9 cellular contexts compared by ENCODE assay signal in the genomic region with DNA sequence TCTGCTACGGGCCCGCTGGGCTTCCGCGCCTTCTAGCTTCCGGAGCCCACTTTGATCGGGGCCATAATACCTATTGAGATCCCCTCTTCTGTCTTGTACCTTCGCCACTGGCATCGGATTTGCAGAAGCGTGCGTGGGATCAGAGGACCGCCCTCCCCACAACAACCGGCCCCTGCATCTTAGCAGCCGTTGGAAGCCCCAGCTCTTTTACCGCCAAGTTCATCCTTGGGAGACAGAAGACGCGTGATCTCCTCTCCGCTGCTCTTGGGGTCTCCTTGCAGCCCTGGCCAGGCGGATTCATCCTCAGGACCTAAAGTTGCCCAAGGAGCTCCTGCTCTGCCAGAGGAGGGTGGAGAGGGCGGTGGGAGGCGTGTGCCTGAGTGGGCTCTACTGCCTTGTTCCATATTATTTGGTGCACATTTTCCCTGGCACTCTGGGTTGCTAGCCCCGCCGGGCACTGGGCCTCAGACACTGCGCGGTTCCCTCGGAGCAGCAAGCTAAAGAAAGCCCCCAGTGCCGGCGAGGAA. TPM values are rescaled to one million over a fixed set of nuclear protein-coding genes. Genes with fewer than 3 reads are reported as not detected.
DNase-seq lines count a peak whose midpoint lies in the region; ATAC-seq and TF ChIP-seq lines count a peak whose summit lies in the region.
"Had no signal": no experiment of that assay in that cellular context is flagged by ENCODE, and none has a peak within 500 bp of the region (broad histone marks: within the 10 kb centered on the region; RNA-seq: fewer than 3 reads in every experiment).

No MANE protein-coding gene starts in this region.

- H3K27me3 Mint-ChIP-seq in endodermal cell (ENCODE audit: insufficient read depth) = peaks cover 79% of the 10 kb centered on the region

- peak overlapping the region; percentile 66 for H3K4me3 Mint-ChIP-seq in endodermal cell

- H3K4me1 ChIP-seq in endodermal cell (ENCODE audit: control insufficient read depth, insufficient read depth, low read length) (peaks cover 6% of the 10 kb centered on the region), mucosa of rectum (ENCODE audit: control insufficient read depth in 2 of 2, insufficient read depth in 2 of 2, low read length in 2 of 2) (peaks cover 6 to 9% of the 10 kb centered on the region in 2 donors), vagina (peaks cover 15% of the 10 kb centered on the region)

- H3K27ac Mint-ChIP-seq in endodermal cell = no peak overlapping the region

- no peaks in the 10 kb centered on the region for H3K9me3 ChIP-seq in endodermal cell (ENCODE audit: control insufficient read depth, low read length)
- H3K9me3 ChIP-seq in mucosa of rectum (ENCODE audit: control insufficient read depth in 2 of 2, low read length in 2 of 2) = no peaks in the 10 kb centered on the region
- H3K9me3 ChIP-seq in vagina = no peaks in the 10 kb centered on the region

- H3K27ac ChIP-seq in endodermal cell (ENCODE audit: low read depth, low read length) (no peak overlapping the region), mucosa of rectum (ENCODE audit: low read depth in 2 of 2, low read length in 2 of 2) (no peak overlapping the region), vagina (peak overlapping the region; percentile 49)

- H3K9ac ChIP-seq in endodermal cell (ENCODE audit: extremely low read depth, low read length, poor library complexity, severe bottlenecking) (no peak overlapping the region), mucosa of rectum (ENCODE audit: low read depth in 1 of 2, low read length in 2 of 2) (peak overlapping the region in 1 of 2 donors; percentile 12)

- WGBS in endodermal cell (ENCODE audit: insufficient coverage in 1 of 2, insufficient read length in 1 of 2), 2 experiments = 0 to 1% methylated on average over 7 to 27 of the region's 27 CpGs

- H3K4me3 ChIP-seq in endodermal cell (ENCODE audit: low read length) (peak overlapping the region; percentile 81), mucosa of rectum (ENCODE audit: low read length in 2 of 2) (peak overlapping the region; percentile 61 to 76), vagina (peak overlapping the region; percentile 59 to 62)

- ATAC-seq in Right ventricle myocardium inferior (no peak), Right ventricle myocardium superior (ENCODE audit: poor library complexity) (no peak)

- no peak for TF ChIP-seq POLR2A in vagina (IDR thresholded peaks at IDR 0.05)

- peaks cover 43% of the 10 kb centered on the region for H3K4me1 Mint-ChIP-seq in endodermal cell

- peaks cover 66% of the 10 kb centered on the region for H3K27me3 ChIP-seq in endodermal cell (ENCODE audit: control insufficient read depth, insufficient read depth, low read length, poor library complexity, severe bottlenecking)
- H3K27me3 ChIP-seq in mucosa of rectum (ENCODE audit: control insufficient read depth in 2 of 2, insufficient read depth in 2 of 2, low read length in 2 of 2) = peaks cover 23 to 24% of the 10 kb centered on the region in 2 donors
- H3K27me3 ChIP-seq in vagina = no peaks in the 10 kb centered on the region

- no peak for TF ChIP-seq CTCF in endodermal cell (conservative IDR thresholded peaks at IDR 0.05)
- no peak for TF ChIP-seq CTCF in vagina (IDR thresholded peaks at IDR 0.05)

- DNase-seq in Right ventricle myocardium inferior (ENCODE audit: missing footprints) = peak; percentile 54
- DNase-seq in Right ventricle myocardium superior = no peak
- DNase-seq in endodermal cell = peak; percentile 60
- DNase-seq in vagina (ENCODE audit: extremely low spot score in 2 of 2) = no peak
- DNase-seq in ureter (ENCODE audit: low spot score) = no peak
- DNase-seq in activated T-cell treated with anti-CD3 and anti-CD28 coated beads, Interleukin-2, amount 50 U/mL, for 48 hours = no peak
- no peak for DNase-seq in cortex of kidney (lab: John Stamatoyannopoulos, UW)

- no peaks in the 10 kb centered on the region for H3K36me3 Mint-ChIP-seq in endodermal cell (ENCODE audit: low read depth)
- H3K36me3 Mint-ChIP-seq: CD14-positive monocyte had no signal

- no peaks in the 10 kb centered on the region for H3K36me3 ChIP-seq in endodermal cell (ENCODE audit: control insufficient read depth, insufficient read depth, low read length)
- no peaks in the 10 kb centered on the region for H3K36me3 ChIP-seq in mucosa of rectum (ENCODE audit: control insufficient read depth in 2 of 2, insufficient read depth in 2 of 2, low read length in 2 of 2)
- no peaks in the 10 kb centered on the region for H3K36me3 ChIP-seq in vagina

- no peaks in the 10 kb centered on the region for H3K9me3 Mint-ChIP-seq in endodermal cell

- intact Hi-C loops in Right ventricle myocardium inferior (cut with DNase I) = no loop called here
- intact Hi-C loops in Right ventricle myocardium superior (cut with DNase I) = no loop called here
- intact Hi-C loops in vagina (cut with DNase I) = no loop called here

RNA-seq across cellular contexts. Expression of a gene that starts 1.6 kb away (rescaled TPM):
- total RNA-seq in Right ventricle myocardium inferior (12.1 TPM), Right ventricle myocardium superior (10.2 TPM), endodermal cell (1 to 10 TPM; 3.4 to 3.5 TPM), vagina (29.2 TPM), ureter (38.1 TPM)
- polyA plus RNA-seq in endodermal cell (2013, experiment 1 of 2) = 44.3 TPM
- 45.7 TPM for polyA plus RNA-seq in endodermal cell (2013, experiment 2 of 2)
- polyA plus RNA-seq: CD14-positive monocyte had no signal

Comparison
In these comparisons a context has a peak if more than half of its experiments do, and no peak if none do; other contexts are left out.
1. DNase-seq: peak in Right ventricle myocardium inferior (single experiment) and endodermal cell (single experiment); none in Right ventricle myocardium superior (single experiment), vagina (0 of 2), ureter (single experiment), activated T-cell treated with anti-CD3 and anti-CD28 coated beads, Interleukin-2, amount 50 U/mL, for 48 hours (0 of 2) and cortex of kidney (single experiment).
2. Peak in every context shown above with its lines, with median percentiles within 50 percentile points of each other: H3K4me3 ChIP-seq.